In genomic region chr7:5408777-5409176, GRCh38 we compare ENCODE assay signal across 17 cellular contexts. TPM values are rescaled to one million over a fixed set of nuclear protein-coding genes. Genes with fewer than 3 reads are reported as not detected.
DNase-seq lines count a peak whose midpoint lies in the region; ATAC-seq, FAIRE-seq and TF ChIP-seq lines count a peak whose summit lies in the region.
"Had no signal": no experiment of that assay in that cellular context is flagged by ENCODE, and none has a peak within 500 bp of the region (broad histone marks: within the 10 kb centered on the region; RNA-seq: fewer than 3 reads in every experiment).

No MANE protein-coding gene starts in this region.

- in situ Hi-C loops in HepG2 (cut with HindIII; ENCODE audit: extremely low pct_ligation_motif_present, low pct_unique_long_range_greater_than_20kb) (no loop called here), transverse colon (cut with MboI; ENCODE audit: low pct_ligation_motif_present in 1 of 4, low pct_unique_long_range_greater_than_20kb in 1 of 4, low sequenced_read_pairs in 3 of 4) (no loop called here)

- no peaks in the 10 kb centered on the region for H3K27me3 Mint-ChIP-seq in dendritic cell treated with granulocyte-macrophage colony-stimulating factor and Interleukin-4, amounts not matched to agents 40 ng/mL and 50 ng/mL, for 4 days

- no peak overlapping the region for H3K4me3 Mint-ChIP-seq in dendritic cell treated with granulocyte-macrophage colony-stimulating factor and Interleukin-4, amounts not matched to agents 40 ng/mL and 50 ng/mL, for 4 days
- H3K4me3 Mint-ChIP-seq: mesothelial cell of epicardium had no signal

- H3K4me1 Mint-ChIP-seq in dendritic cell treated with granulocyte-macrophage colony-stimulating factor and Interleukin-4, amounts not matched to agents 40 ng/mL and 50 ng/mL, for 4 days (ENCODE audit: low read depth) = peaks cover 59% of the 10 kb centered on the region

- FAIRE-seq in HepG2 (lab: Jason Lieb, UNC) = no peak
- no peak for FAIRE-seq in urothelium cell line (lab: Jason Lieb, UNC)
- FAIRE-seq: GM12891, H54, HTR-8/SVneo had no signal

- H3K27ac ChIP-seq in HUES48 (ENCODE audit: low read depth, low read length) (peak overlapping the region; percentile 12), HepG2 (ENCODE audit: extremely low read length, insufficient read depth, low read length) (no peak overlapping the region), transverse colon (peak overlapping the region; percentile 21 to 62 (median 40))

- H3K4me1 ChIP-seq in HUES48 (ENCODE audit: control insufficient read depth, insufficient read depth, low read length) = peaks cover 22% of the 10 kb centered on the region
- peaks cover 52% of the 10 kb centered on the region for H3K4me1 ChIP-seq in HepG2 (ENCODE audit: insufficient read depth, low read length)
- H3K4me1 ChIP-seq in transverse colon = peaks cover 9 to 58% (median 23%) of the 10 kb centered on the region in 4 donors

- CTCF ChIA-PET in HepG2 (lab: Yijun Ruan, JAX; ENCODE audit: low intra/inter-chr PET ratio, low total read pairs) = no interaction called here

- H4K20me1 ChIP-seq in HepG2 (ENCODE audit: insufficient read depth, low read length) = peaks cover 71% of the 10 kb centered on the region

- no peak for TF ChIP-seq RAD21 in HepG2 (CRISPR knock-in tag; IDR thresholded peaks at IDR 0.05)

- peak overlapping the region; percentile 73 for H3K27ac Mint-ChIP-seq in dendritic cell treated with granulocyte-macrophage colony-stimulating factor and Interleukin-4, amounts not matched to agents 40 ng/mL and 50 ng/mL, for 4 days

- no peak for ATAC-seq in HepG2
- no peak for ATAC-seq in HG03354 (IDR thresholded peaks at IDR 0.05; ENCODE audit: poor library complexity, severe bottlenecking, unreplicated experiment)
- ATAC-seq in HG02588 (IDR thresholded peaks at IDR 0.05; ENCODE audit: unreplicated experiment) = no peak
- ATAC-seq: sciatic nerve had no signal

- TF ChIP-seq EP300 in HepG2 (IDR thresholded peaks at IDR 0.05; ENCODE audit: low read depth in 2 of 2, low read length in 2 of 2) (no peak), HepG2 (CRISPR knock-in tag; IDR thresholded peaks at IDR 0.05; ENCODE audit: borderline replicate concordance) (no peak), transverse colon (IDR thresholded peaks at IDR 0.05; ENCODE audit: low read depth) (no peak)

- 91% methylated on average over 4 of the region's 4 CpGs for WGBS in HepG2 (ENCODE audit: low lambda C conversion rate)
- 62% methylated on average over 4 of the region's 4 CpGs; no CpG with 5 or more reads in 1 of the 2 donors for WGBS in transverse colon (ENCODE audit: low coverage in 1 of 2), 2 donors

- TF ChIP-seq POLR2A in HepG2 (IDR thresholded peaks at IDR 0.05; ENCODE audit: insufficient read depth in 1 of 2, low read depth in 2 of 2, low read length in 2 of 2) (no peak), transverse colon (IDR thresholded peaks at IDR 0.05) (no peak)

- DNase-seq in HepG2 (ENCODE audit: low spot score) = no peak
- DNase-seq in transverse colon = no peak
- no peak for DNase-seq in urothelium cell line (ENCODE audit: low spot score)
- DNase-seq: effector CD4-positive, alpha-beta T cell; NCI-H1436; NCI-H748 treated with DMSO at 0.1 percent for 48 hours; SHP77; substantia nigra had no signal

- peaks cover 78% of the 10 kb centered on the region for H3K36me3 Mint-ChIP-seq in dendritic cell treated with granulocyte-macrophage colony-stimulating factor and Interleukin-4, amounts not matched to agents 40 ng/mL and 50 ng/mL, for 4 days (ENCODE audit: low read depth)

- peaks cover 77% of the 10 kb centered on the region for H3K79me2 ChIP-seq in HepG2 (ENCODE audit: insufficient read depth, low read length)

- H3K9me3 ChIP-seq in HUES48 (ENCODE audit: control insufficient read depth, insufficient read depth, low read length) (no peaks in the 10 kb centered on the region), HepG2 (ENCODE audit: low read length) (no peaks in the 10 kb centered on the region), transverse colon (no peaks in the 10 kb centered on the region)

- TF ChIP-seq CTCF in HepG2 (CRISPR knock-in tag; IDR thresholded peaks at IDR 0.05) = no peak
- no peak for TF ChIP-seq CTCF in transverse colon (IDR thresholded peaks at IDR 0.05)

- no peak overlapping the region for H2AFZ ChIP-seq in HepG2 (ENCODE audit: low read length)

- POLR2A ChIA-PET in HepG2 (lab: Yijun Ruan, JAX) = interaction anchor here (0.6 to 1.4 kb wide), 4 partner anchors 12 to 27 kb away, joined by 3 to 7 read pairs (median 4); partner anchors contain the start of gene TNRC18

- peaks cover 32% of the 10 kb centered on the region for H3K27me3 ChIP-seq in HUES48 (ENCODE audit: control insufficient read depth, insufficient read depth, low read length)
- no peaks in the 10 kb centered on the region for H3K27me3 ChIP-seq in HepG2 (ENCODE audit: control insufficient read depth in 1 of 2, insufficient read depth in 2 of 2, low read length in 2 of 2)
- H3K27me3 ChIP-seq in transverse colon = no peaks in the 10 kb centered on the region

- H3K36me3 ChIP-seq in HUES48 (ENCODE audit: control insufficient read depth, insufficient read depth, low read length) = no peaks in the 10 kb centered on the region
- H3K36me3 ChIP-seq in HepG2 (replicated peaks in 1 of 2; ENCODE audit: control insufficient read depth in 1 of 2, insufficient read depth in 2 of 2, low read length in 2 of 2) = peaks cover 6 to 35% of the 10 kb centered on the region in 2 experiments; a peak in 3 of 5 replicates
- H3K36me3 ChIP-seq in transverse colon = no peaks in the 10 kb centered on the region

- no peak overlapping the region for H3K4me2 ChIP-seq in HepG2 (ENCODE audit: low read depth, low read length)

- intact Hi-C loops in dendritic cell treated with granulocyte-macrophage colony-stimulating factor and Interleukin-4, amounts not matched to agents 40 ng/mL and 50 ng/mL, for 4 days (cut with micrococcal nuclease) = no loop called here
- intact Hi-C loops in HepG2 (cut with micrococcal nuclease; ENCODE audit: unreplicated experiment) = no loop called here
- intact Hi-C loops in transverse colon (cut with DNase I; ENCODE audit: low total_unique reads) = no loop called here

- H3K9ac ChIP-seq in HUES48 (ENCODE audit: low read depth, low read length) (no peak overlapping the region), HepG2 (ENCODE audit: insufficient read depth, low read depth, low read length) (no peak overlapping the region)

- BruUV-seq in HepG2 (replicated peaks; lab: Mats Ljungman, UMichigan) = no TSS peak

- H3K4me3 ChIP-seq in HUES48 (ENCODE audit: low read depth, low read length) (no peak overlapping the region), HepG2 (replicated peaks in 1 of 3; ENCODE audit: insufficient read depth in 1 of 3, low read depth in 2 of 3, low read length in 3 of 3) (no peak overlapping the region), transverse colon (no peak overlapping the region)

- no peaks in the 10 kb centered on the region for H3K9me3 Mint-ChIP-seq in dendritic cell treated with granulocyte-macrophage colony-stimulating factor and Interleukin-4, amounts not matched to agents 40 ng/mL and 50 ng/mL, for 4 days

TF ChIP-seq in HepG2, 621 proteins besides CTCF, POLR2A, EP300 and RAD21 (continues in another document):
- no peak for TF ChIP-seq ZNF607 (CRISPR knock-in tag; IDR thresholded peaks at IDR 0.05; ENCODE audit: borderline replicate concordance)

RNA-seq across cellular contexts. Expression of gene TNRC18, which starts 14.9 kb away (rescaled TPM):
- total RNA-seq in HepG2 (2016; rRNA removed; fragmentation: Illumina TruSeq; extraction: Trizol) (12.8 and 17.4 TPM in 2 replicates), transverse colon (100 to 1,000 TPM in 3 of 4 donors, 10 to 100 TPM in 1; 91.2 to 430 (median 175) TPM)
- 4.9 and 7.1 TPM in 2 replicates for total RNA-seq in HepG2 (2016; cell fraction: cytosol; rRNA removed; fragmentation: Illumina TruSeq; extraction: Trizol; ENCODE audit: low read depth)
- 12.8 and 21.5 TPM in 2 replicates for total RNA-seq in HepG2 (2016; cell fraction: insoluble cytoplasmic fraction; rRNA removed; fragmentation: Illumina TruSeq; extraction: Trizol)
- 4.9 and 5.6 TPM in 2 replicates for total RNA-seq in HepG2 (2016; cell fraction: membrane; rRNA removed; fragmentation: Illumina TruSeq; extraction: Trizol)
- total RNA-seq in HepG2 (2016; cell fraction: nucleus; rRNA removed; fragmentation: Illumina TruSeq; extraction: Trizol) = 28.3 and 34.0 TPM in 2 replicates
- 10.9 and 11.7 TPM in 2 replicates for polyA plus RNA-seq in HepG2 (2011; rRNA removed)
- polyA plus RNA-seq in HepG2 (2011; cell fraction: cytosol; rRNA removed) = 8.6 and 11.8 TPM in 2 replicates
- polyA plus RNA-seq in HepG2 (2011; cell fraction: nucleus; rRNA removed) = 65.7 and 102 TPM in 2 replicates
- 40.6 and 53.7 TPM in 2 replicates for polyA plus RNA-seq in HepG2 (2012)
- 0.71 and 1.3 TPM in 2 replicates for polyA plus RNA-seq in HepG2 (2016; cell fraction: cytosol; fragmentation: Illumina TruSeq; extraction: Trizol; ENCODE audit: low read depth)
- 16.6 and 19.8 TPM in 2 replicates for polyA plus RNA-seq in HepG2 (2016; cell fraction: insoluble cytoplasmic fraction; fragmentation: Illumina TruSeq; extraction: Trizol; ENCODE audit: low read depth)
- 0.82 and 1.2 TPM in 2 replicates for polyA plus RNA-seq in HepG2 (2016; cell fraction: membrane; fragmentation: Illumina TruSeq; extraction: Trizol; ENCODE audit: low read depth)
- 58.8 and 59.2 TPM in 2 replicates for polyA plus RNA-seq in HepG2 (2016; cell fraction: nucleus; fragmentation: Illumina TruSeq; extraction: Trizol; ENCODE audit: insufficient read depth, low read depth)
- polyA minus RNA-seq in HepG2 (2011; rRNA and poly(A)+ RNA removed; ENCODE audit: low replicate concordance) = 11.2 and 51.4 TPM in 2 replicates
- polyA minus RNA-seq in HepG2 (2011; cell fraction: cytosol; rRNA and poly(A)+ RNA removed) = 44.7 and 49.3 TPM in 2 replicates
- polyA minus RNA-seq in HepG2 (2011; cell fraction: nucleus; rRNA and poly(A)+ RNA removed) = 49.2 and 54.8 TPM in 2 replicates
